Comparison of ENCODE assay signal across 17 cellular contexts in genomic region chr12:46627686-46628085, GRCh38.
DNase-seq lines count a peak whose midpoint lies in the region; ATAC-seq and TF ChIP-seq lines count a peak whose summit lies in the region.
"Had no signal": no experiment of that assay in that cellular context is flagged by ENCODE, and none has a peak within 500 bp of the region (broad histone marks: within the 10 kb centered on the region; RNA-seq: fewer than 3 reads in every experiment).

No MANE protein-coding gene starts in this region.

- H2BK120ac ChIP-seq in IMR-90 (ENCODE audit: low read depth, low read length), result peak overlapping the region; percentile 25; the same call in 1 of the 2 replicates

- H3K14ac ChIP-seq in IMR-90 (replicated peaks; ENCODE audit: low read depth, low read length), result no peak overlapping the region; the same call in 1 of the 2 replicates

- H3K4me2 ChIP-seq in IMR-90 (ENCODE audit: low read depth, low read length), result no peak overlapping the region
- H3K4me2 ChIP-seq: BLaER1 treated with 17β-estradiol and CSF1 and Interleukin-3, amounts not matched to agents 10 nM and 100 nM had no signal

- in situ Hi-C loops in Caki2 (cut with HindIII; ENCODE audit: low pct_unique_long_range_greater_than_20kb, low sequenced_read_pairs), result no loop called here
- in situ Hi-C loops in IMR-90 (cut with MboI; ENCODE audit: low sequenced_read_pairs), result no loop called here

- H3K27me3 ChIP-seq in IMR-90 (ENCODE audit: control insufficient read depth, insufficient read depth, low read length), result no peaks in the 10 kb centered on the region
- no peaks in the 10 kb centered on the region for H3K27me3 ChIP-seq in CD8-positive, alpha-beta T cell (ENCODE audit: insufficient read depth, low read length)
- H3K27me3 ChIP-seq: BLaER1 treated with 17β-estradiol and CSF1 and Interleukin-3, amounts not matched to agents 10 nM and 100 nM; SJSA1 had no signal

- H3K9me3 ChIP-seq in IMR-90 (ENCODE audit: control insufficient read depth, insufficient read depth, low read length), result no peaks in the 10 kb centered on the region
- no peaks in the 10 kb centered on the region for H3K9me3 ChIP-seq in CD8-positive, alpha-beta T cell (ENCODE audit: low read length)
- H3K9me3 ChIP-seq: BLaER1 treated with 17β-estradiol and CSF1 and Interleukin-3, amounts not matched to agents 10 nM and 100 nM had no signal

- H3K23ac ChIP-seq in IMR-90 (ENCODE audit: low read depth, low read length), result no peak overlapping the region

- intact Hi-C loops in IMR-90 (cut with micrococcal nuclease), result no loop called here
- intact Hi-C loops in CD8-positive, alpha-beta T cell (cut with DNase I, micrococcal nuclease), result no loop called here

- H4K91ac ChIP-seq in IMR-90 (ENCODE audit: insufficient read depth, low read depth, low read length), result no peak overlapping the region

- no peak overlapping the region for H3K4me3 ChIP-seq in IMR-90 (ENCODE audit: insufficient read depth, low read depth, low read length)
- no peak overlapping the region for H3K4me3 ChIP-seq in epithelial cell of esophagus (ENCODE audit: low read length)
- no peak overlapping the region for H3K4me3 ChIP-seq in CD8-positive, alpha-beta T cell (ENCODE audit: low read depth, low read length)
- H3K4me3 ChIP-seq: BLaER1 treated with 17β-estradiol and CSF1 and Interleukin-3, amounts not matched to agents 10 nM and 100 nM; SJSA1 had no signal

- POLR2A ChIA-PET in IMR-90 (lab: Charles Lee; ENCODE audit: unreplicated experiment), result no interaction called here
- POLR2A ChIA-PET in CD8-positive, alpha-beta T cell (lab: Charles Lee), result no interaction called here

- CTCF ChIA-PET in IMR-90 (lab: Yijun Ruan, JAX), result no interaction called here
- CTCF ChIA-PET in CD8-positive, alpha-beta T cell (lab: Charles Lee), result no interaction called here

- H3K4me1 Mint-ChIP-seq in CD8-positive, alpha-beta T cell (ENCODE audit: low read depth), result peaks cover 7% of the 10 kb centered on the region

- no peak overlapping the region for H2AK9ac ChIP-seq in IMR-90 (replicated peaks; ENCODE audit: low read depth, low read length, poor library complexity)

- no peak overlapping the region for H3K27ac ChIP-seq in IMR-90 (ENCODE audit: insufficient read depth, low read length)
- H3K27ac ChIP-seq in CD8-positive, alpha-beta T cell (ENCODE audit: low read depth, low read length), result no peak overlapping the region
- H3K27ac ChIP-seq: BLaER1 treated with 17β-estradiol and CSF1 and Interleukin-3, amounts not matched to agents 10 nM and 100 nM; SJSA1 had no signal

- TF ChIP-seq CTCF in IMR-90 (conservative IDR thresholded peaks at IDR 0.05; ENCODE audit: low read depth, low read length), result no peak
- no peak for TF ChIP-seq CTCF in epithelial cell of esophagus (IDR thresholded peaks at IDR 0.05; ENCODE audit: insufficient read depth, low read depth, low read length, missing control alignments)
- TF ChIP-seq CTCF in CD8-positive, alpha-beta T cell (IDR thresholded peaks at IDR 0.05), result no peak

- no peak for ATAC-seq in IMR-90 (ENCODE audit: low read depth)
- ATAC-seq in CD8-positive, alpha-beta T cell, result no peak
- ATAC-seq: PC-3 had no signal

- H2AFZ ChIP-seq in IMR-90 (replicated peaks; ENCODE audit: low read length, poor library complexity), result no peak overlapping the region

- no peak overlapping the region for H4K5ac ChIP-seq in IMR-90 (ENCODE audit: low read depth, low read length)

- no peak for TF ChIP-seq RAD21 in IMR-90 (IDR thresholded peaks at IDR 0.05; ENCODE audit: low read length)

- H4K8ac ChIP-seq in IMR-90 (ENCODE audit: low read depth in 2 of 2, low read length in 2 of 2), result no peak overlapping the region

- no peak overlapping the region; the same call in 1 of the 2 replicates for H3K18ac ChIP-seq in IMR-90 (ENCODE audit: low read depth, low read length)

- H3K4me3 Mint-ChIP-seq in CD8-positive, alpha-beta T cell, result no peak overlapping the region

- no peaks in the 10 kb centered on the region for H4K20me1 ChIP-seq in IMR-90 (ENCODE audit: insufficient read depth, low read length)
- H4K20me1 ChIP-seq: BLaER1 treated with 17β-estradiol and CSF1 and Interleukin-3, amounts not matched to agents 10 nM and 100 nM had no signal

- TF ChIP-seq POLR2A in IMR-90 (IDR thresholded peaks at IDR 0.05; ENCODE audit: low read depth, low read length), result no peak

- peaks cover 15% of the 10 kb centered on the region for H3K4me1 ChIP-seq in IMR-90 (ENCODE audit: control insufficient read depth, insufficient read depth, low read length)
- peaks cover 4% of the 10 kb centered on the region for H3K4me1 ChIP-seq in CD8-positive, alpha-beta T cell (ENCODE audit: insufficient read depth, low read length)
- H3K4me1 ChIP-seq: BLaER1 treated with 17β-estradiol and CSF1 and Interleukin-3, amounts not matched to agents 10 nM and 100 nM had no signal

- H3K4ac ChIP-seq in IMR-90 (ENCODE audit: low read depth, low read length), result no peak overlapping the region

- BruUV-seq in IMR-90 (replicated peaks; lab: Mats Ljungman, UMichigan), result no TSS peak

- H3K36me3 Mint-ChIP-seq in CD8-positive, alpha-beta T cell, result no peaks in the 10 kb centered on the region

- H3K9ac ChIP-seq in IMR-90 (ENCODE audit: low read depth, low read length), result no peak overlapping the region
- H3K9ac ChIP-seq: BLaER1 treated with 17β-estradiol and CSF1 and Interleukin-3, amounts not matched to agents 10 nM and 100 nM had no signal

- H2AK5ac ChIP-seq in IMR-90 (ENCODE audit: low read depth, low read length), result no peak overlapping the region

- no peaks in the 10 kb centered on the region for H3K9me3 Mint-ChIP-seq in CD8-positive, alpha-beta T cell

- H3K56ac ChIP-seq in IMR-90 (ENCODE audit: extremely low read depth, insufficient read depth, low read length), result no peak overlapping the region

- H3K27ac Mint-ChIP-seq in CD8-positive, alpha-beta T cell, result no peak overlapping the region

- WGBS in IMR-90 (ENCODE audit: extremely low coverage in 2 of 2, insufficient read length in 1 of 2), 2 experiments, result no CpG with 5 or more reads among the region's 3 CpGs

- H3K27me3 Mint-ChIP-seq in CD8-positive, alpha-beta T cell (ENCODE audit: low read depth), result no peaks in the 10 kb centered on the region

- DNase-seq in Caki2 (ENCODE audit: low read depth) (peak; percentile 87), IMR-90 (peak; percentile 61), epithelial cell of esophagus (ENCODE audit: low read depth) (peak; percentile 30), kidney glomerular epithelial cell (lab: John Stamatoyannopoulos, UW) (peak; percentile 98), NCI-H2171 (lab: John Stamatoyannopoulos, UW) (no peak)
- DNase-seq in activated naive CD4-positive, alpha-beta T cell treated with Interleukin-2 at 50 U/mL for 16 hours, result no peak
- no peak for DNase-seq in stimulated activated CD4-positive, alpha-beta T cell treated with anti-CD3 and anti-CD28 coated beads, Interleukin-15, amount 100 ng/mL, for 24 hours
- no peak for DNase-seq in CD8-positive, alpha-beta T cell
- DNase-seq: KBM-7, NCI-H1417 treated with DMSO at 0.1 percent for 48 hours, NCI-H1930, NCI-H2171 treated with DMSO at 0.1 percent for 48 hours, NCI-H510A treated with DMSO at 0.1 percent for 48 hours, NCI-H82, PC-3 had no signal

- H2BK5ac ChIP-seq in IMR-90 (ENCODE audit: low read depth, low read length, poor library complexity, severe bottlenecking), result peak overlapping the region; percentile 40

- no peaks in the 10 kb centered on the region for H3K36me3 ChIP-seq in IMR-90 (ENCODE audit: control insufficient read depth, insufficient read depth, low read length)
- H3K36me3 ChIP-seq in CD8-positive, alpha-beta T cell (ENCODE audit: insufficient read depth, low read length), result no peaks in the 10 kb centered on the region
- H3K36me3 ChIP-seq: BLaER1 treated with 17β-estradiol and CSF1 and Interleukin-3, amounts not matched to agents 10 nM and 100 nM; SJSA1 had no signal

- dilution Hi-C loops in IMR-90 (cut with HindIII; ENCODE audit: low sequenced_read_pairs, unreplicated experiment), result no loop called here

- no peak overlapping the region; the same call in 1 of the 2 replicates for H2BK20ac ChIP-seq in IMR-90 (ENCODE audit: low read depth, low read length)

- H2BK15ac ChIP-seq in IMR-90 (ENCODE audit: low read depth, low read length), result no peak overlapping the region

- H3K79me1 ChIP-seq in IMR-90 (ENCODE audit: low read depth in 1 of 2, low read length in 2 of 2), result no peaks in the 10 kb centered on the region

- H3K9me1 ChIP-seq in IMR-90 (ENCODE audit: insufficient read depth, low read length), result peaks cover 9% of the 10 kb centered on the region

TF ChIP-seq in IMR-90, 13 proteins besides CTCF, POLR2A, EP300 and RAD21:
- TF ChIP-seq USF2 (IDR thresholded peaks at IDR 0.05; ENCODE audit: low read depth, low read length), result 0 out of 2 replicates have a peak, but pooled peaks have one; percentile 20
- TF ChIP-seq RCOR1 (IDR thresholded peaks at IDR 0.05; ENCODE audit: insufficient replicate concordance, low read length), result no peak

Comparison
In these comparisons a context has a peak if more than half of its experiments do, and no peak if none do; other contexts are left out.
1. DNase-seq: peak in Caki2 (single experiment), IMR-90 (single experiment), epithelial cell of esophagus (single experiment) and kidney glomerular epithelial cell (single experiment); none in NCI-H2171 (single experiment), activated naive CD4-positive, alpha-beta T cell treated with Interleukin-2 at 50 U/mL for 16 hours (single experiment), stimulated activated CD4-positive, alpha-beta T cell treated with anti-CD3 and anti-CD28 coated beads, Interleukin-15, amount 100 ng/mL, for 24 hours (single experiment) and CD8-positive, alpha-beta T cell (0 of 7).